8 cellular contexts compared by ENCODE assay signal in the genomic region with DNA sequence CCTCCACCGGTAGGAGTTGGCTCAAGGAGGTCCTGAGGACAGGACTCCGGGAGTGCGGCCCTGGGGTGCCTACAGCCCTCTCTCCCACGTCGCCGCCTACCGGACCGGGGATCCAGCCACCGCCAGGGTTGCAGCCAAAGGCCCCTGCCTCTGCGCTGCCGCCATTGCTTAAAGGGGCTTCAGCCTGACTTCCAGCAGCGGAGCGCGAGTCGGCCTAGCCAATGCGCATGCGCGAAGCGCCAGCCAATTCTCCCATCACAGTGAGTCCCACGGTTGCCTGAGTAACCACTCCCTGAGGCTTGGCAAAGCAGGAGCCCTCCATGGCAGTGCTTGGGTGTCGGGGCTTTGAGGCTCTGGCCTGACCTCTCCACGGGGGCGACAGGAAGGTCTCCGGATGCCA.
"Had no signal": no experiment of that assay in that cellular context is flagged by ENCODE, and none has a peak within 500 bp of the region (broad histone marks: within the 10 kb centered on the region; RNA-seq: fewer than 3 reads in every experiment).

No MANE protein-coding gene starts in this region.

- H3K4me3 ChIP-seq: GM12878 had no signal

- ATAC-seq: GM12878 had no signal

- DNase-seq: GDM1, GF-D8 had no signal

- FAIRE-seq: G401.6, GM12878, GM12891, GM12892, GM18507, GM19239 had no signal
